8 cellular contexts compared by ENCODE assay signal in genomic region chr11:126284829-126285228, GRCh38. TPM values are rescaled to one million over a fixed set of nuclear protein-coding genes. Genes with fewer than 3 reads are reported as not detected.
A peak's percentile ranks its signal among the peaks of the same experiment; 100 is the strongest.
DNase-seq lines count a peak whose midpoint lies in the region; ATAC-seq and TF ChIP-seq lines count a peak whose summit lies in the region.

No MANE protein-coding gene starts in this region.

- no peaks in the 10 kb centered on the region for H3K27me3 ChIP-seq in PC-9 (ENCODE audit: insufficient read depth, low read depth)
- no peaks in the 10 kb centered on the region for H3K27me3 ChIP-seq in esophagus muscularis mucosa

- intact Hi-C loops in PC-9 (cut with micrococcal nuclease; ENCODE audit: unreplicated experiment) (no loop called here), esophagus muscularis mucosa (cut with DNase I) (no loop called here)

- H3K9me3 ChIP-seq in PC-9 (ENCODE audit: insufficient read depth, low read depth) (no peaks in the 10 kb centered on the region), esophagus muscularis mucosa (no peaks in the 10 kb centered on the region)

- TF ChIP-seq CTCF in PC-9 (conservative IDR thresholded peaks at IDR 0.05) = no peak
- no peak for TF ChIP-seq CTCF in esophagus muscularis mucosa (IDR thresholded peaks at IDR 0.05)

- CTCF ChIA-PET in PC-9 (lab: Charles Lee) = no interaction called here

- no peak overlapping the region for H3K27ac ChIP-seq in PC-9
- H3K27ac ChIP-seq in esophagus muscularis mucosa (replicated peaks in 1 of 4) = peak overlapping the region in 1 of 4 donors; percentile 95

- no peak overlapping the region for H2AFZ ChIP-seq in PC-9

- H3K4me1 ChIP-seq in PC-9 (replicated peaks; ENCODE audit: insufficient read depth) = peaks cover 23% of the 10 kb centered on the region
- H3K4me1 ChIP-seq in esophagus muscularis mucosa = peaks cover 16 to 34% (median 32%) of the 10 kb centered on the region in 4 donors

- no peak for TF ChIP-seq POLR2A in esophagus muscularis mucosa (IDR thresholded peaks at IDR 0.05; ENCODE audit: low read depth)

- H3K36me3 ChIP-seq in PC-9 (ENCODE audit: low read depth) = no peaks in the 10 kb centered on the region
- peaks cover 0 to 32% (median 11%) of the 10 kb centered on the region in 4 donors for H3K36me3 ChIP-seq in esophagus muscularis mucosa

- peak; percentile 48 for DNase-seq in Ammon's horn (ENCODE audit: low spot score)
- DNase-seq in PC-9 = peak; percentile 73 to 85
- peak; percentile 69 for DNase-seq in activated T-helper 1 cell treated with Interleukin-2 at 50 U/mL for 16 hours (ENCODE audit: low read depth)
- DNase-seq in glomerular visceral epithelial cell (ENCODE audit: extremely low spot score) = peak; percentile 90
- peak; percentile 54 for DNase-seq in stimulated activated CD8-positive, alpha-beta memory T cell treated with anti-CD3 and anti-CD28 coated beads, Interleukin-12 subunit alpha, Interleukin-12 subunit beta, amount 100 ng/mL, for 24 hours (ENCODE audit: extremely low read depth)
- DNase-seq in esophagus muscularis mucosa (ENCODE audit: extremely low spot score) = no peak

- WGBS in esophagus muscularis mucosa = 43% methylated on average over 6 of the region's 6 CpGs

- POLR2A ChIA-PET in PC-9 (lab: Charles Lee; ENCODE audit: unreplicated experiment) = no interaction called here

- TF ChIP-seq EP300 in esophagus muscularis mucosa (IDR thresholded peaks at IDR 0.05) = no peak

- H4K20me1 ChIP-seq in PC-9 (ENCODE audit: insufficient read depth) = no peaks in the 10 kb centered on the region

- H3K9me2 ChIP-seq in PC-9 (ENCODE audit: insufficient read depth) = no peaks in the 10 kb centered on the region

- H3K4me3 ChIP-seq in PC-9 (no peak overlapping the region; the same call in 1 of the 2 replicates), esophagus muscularis mucosa (no peak overlapping the region)

- H3K4me2 ChIP-seq in PC-9 = peak overlapping the region; percentile 90; the same call in 1 of the 2 replicates

- peaks cover 15% of the 10 kb centered on the region; the same call in 1 of the 2 replicates for H3F3A ChIP-seq in PC-9 (ENCODE audit: insufficient read depth, low read depth)

- no TSS peak for BruUV-seq in PC-9 (replicated peaks; lab: Mats Ljungman, UMichigan)

- ATAC-seq in GM19023 (IDR thresholded peaks at IDR 0.05; ENCODE audit: unreplicated experiment) = peak; percentile 42
- peak; percentile 47 for ATAC-seq in HG03442 (IDR thresholded peaks at IDR 0.05; ENCODE audit: unreplicated experiment)

- H3K79me2 ChIP-seq in PC-9 (ENCODE audit: low read depth) = peaks cover 14% of the 10 kb centered on the region

RNA-seq across cellular contexts. Expression of gene TIRAP, which starts 1.9 kb away (rescaled TPM):
- total RNA-seq in PC-9 (2021) = 9.6 and 12.7 TPM in 2 replicates
- 10 to 100 TPM in 3 of 4 donors, 1 to 10 TPM in 1; 8.3 to 14.3 (median 13.4) TPM for total RNA-seq in esophagus muscularis mucosa

RNA-seq across cellular contexts. Expression of gene FOXRED1, which starts 15.9 kb away (rescaled TPM):
- 40.4 and 43.2 TPM in 2 replicates for total RNA-seq in PC-9 (2021)
- total RNA-seq in esophagus muscularis mucosa = 10 to 100 TPM; 10.9 to 13.1 (median 12.2) TPM

RNA-seq across cellular contexts. Expression of gene SRPRA, which starts 16.1 kb away (rescaled TPM):
- total RNA-seq in PC-9 (2021) (53.3 and 57.1 TPM in 2 replicates), esophagus muscularis mucosa (10 to 100 TPM; 52.7 to 82.0 (median 77.7) TPM)

RNA-seq across cellular contexts. Expression of gene DCPS, which starts 19.0 kb away (rescaled TPM):
- total RNA-seq in PC-9 (2021) (23.8 and 27.2 TPM in 2 replicates), esophagus muscularis mucosa (10 to 100 TPM in 3 of 4 donors, 1 to 10 TPM in 1; 8.0 to 18.4 (median 14.3) TPM)
